In the genomic region with DNA sequence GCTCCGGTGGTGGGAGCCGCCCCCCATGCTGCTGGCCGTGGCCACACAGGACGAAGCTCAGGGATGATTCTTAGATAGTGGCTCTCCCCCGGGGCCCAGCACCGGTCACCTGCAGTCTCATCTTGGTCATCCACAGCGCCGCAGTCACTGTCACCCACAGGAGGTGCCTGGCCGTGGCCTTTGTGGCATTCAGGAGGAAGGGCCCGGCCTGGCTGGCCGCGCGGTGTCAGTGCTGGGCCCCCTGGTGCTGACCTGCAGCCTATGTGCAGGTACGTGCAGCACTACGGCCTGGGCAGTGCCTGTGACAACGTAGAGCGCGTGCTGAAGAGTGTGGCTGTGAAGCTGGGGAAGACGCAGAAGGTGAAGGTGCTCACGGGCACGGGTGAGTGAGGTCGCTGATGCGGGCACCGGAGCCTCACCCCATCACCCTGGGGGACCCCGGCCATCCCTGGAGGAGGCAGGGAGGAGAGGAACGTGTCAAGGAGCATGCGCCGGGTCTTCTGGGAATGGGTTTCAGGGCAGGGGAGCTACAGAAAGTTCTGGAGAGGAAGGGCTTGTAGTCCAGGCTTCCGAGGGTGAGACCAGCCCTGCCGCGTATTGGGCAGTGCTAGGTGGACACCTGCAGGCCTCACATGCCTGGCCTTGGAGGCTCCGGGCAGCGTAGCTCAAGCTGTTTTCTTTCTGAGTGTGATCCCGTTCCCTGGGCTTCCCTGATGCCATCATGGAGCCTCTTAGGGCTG, we compare ENCODE assay signal across 1 cellular context.
TF ChIP-seq lines count a peak whose summit lies in the region.

No MANE protein-coding gene starts in this region.

TF ChIP-seq in WTC11, 78 proteins besides CTCF, POLR2A, EP300 and RAD21 (continued from another document):
- TF ChIP-seq, protein P1, sequence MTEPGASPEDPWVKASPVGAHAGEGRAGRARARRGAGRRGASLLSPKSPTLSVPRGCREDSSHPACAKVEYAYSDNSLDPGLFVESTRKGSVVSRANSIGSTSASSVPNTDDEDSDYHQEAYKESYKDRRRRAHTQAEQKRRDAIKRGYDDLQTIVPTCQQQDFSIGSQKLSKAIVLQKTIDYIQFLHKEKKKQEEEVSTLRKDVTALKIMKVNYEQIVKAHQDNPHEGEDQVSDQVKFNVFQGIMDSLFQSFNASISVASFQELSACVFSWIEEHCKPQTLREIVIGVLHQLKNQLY (CRISPR knock-in tag; IDR thresholded peaks at IDR 0.05), result no peak
- TF ChIP-seq TCF7 (CRISPR knock-in tag; IDR thresholded peaks at IDR 0.05; ENCODE audit: low read depth), result no peak
- TF ChIP-seq, protein P2, sequence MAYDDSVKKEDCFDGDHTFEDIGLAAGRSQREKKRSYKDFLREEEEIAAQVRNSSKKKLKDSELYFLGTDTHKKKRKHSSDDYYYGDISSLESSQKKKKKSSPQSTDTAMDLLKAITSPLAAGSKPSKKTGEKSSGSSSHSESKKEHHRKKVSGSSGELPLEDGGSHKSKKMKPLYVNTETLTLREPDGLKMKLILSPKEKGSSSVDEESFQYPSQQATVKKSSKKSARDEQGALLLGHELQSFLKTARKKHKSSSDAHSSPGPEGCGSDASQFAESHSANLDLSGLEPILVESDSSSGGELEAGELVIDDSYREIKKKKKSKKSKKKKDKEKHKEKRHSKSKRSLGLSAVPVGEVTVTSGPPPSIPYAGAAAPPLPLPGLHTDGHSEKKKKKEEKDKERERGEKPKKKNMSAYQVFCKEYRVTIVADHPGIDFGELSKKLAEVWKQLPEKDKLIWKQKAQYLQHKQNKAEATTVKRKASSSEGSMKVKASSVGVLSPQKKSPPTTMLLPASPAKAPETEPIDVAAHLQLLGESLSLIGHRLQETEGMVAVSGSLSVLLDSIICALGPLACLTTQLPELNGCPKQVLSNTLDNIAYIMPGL (CRISPR knock-in tag; IDR thresholded peaks at IDR 0.05), result no peak
- no peak for TF ChIP-seq NR3C1 (CRISPR knock-in tag; conservative IDR thresholded peaks at IDR 0.05; ENCODE audit: low read depth)
- no peak for TF ChIP-seq SOX15 (CRISPR knock-in tag; IDR thresholded peaks at IDR 0.05)
- no peak for TF ChIP-seq ZNF219 (CRISPR knock-in tag; IDR thresholded peaks at IDR 0.05; ENCODE audit: borderline replicate concordance)
- TF ChIP-seq, protein P3, sequence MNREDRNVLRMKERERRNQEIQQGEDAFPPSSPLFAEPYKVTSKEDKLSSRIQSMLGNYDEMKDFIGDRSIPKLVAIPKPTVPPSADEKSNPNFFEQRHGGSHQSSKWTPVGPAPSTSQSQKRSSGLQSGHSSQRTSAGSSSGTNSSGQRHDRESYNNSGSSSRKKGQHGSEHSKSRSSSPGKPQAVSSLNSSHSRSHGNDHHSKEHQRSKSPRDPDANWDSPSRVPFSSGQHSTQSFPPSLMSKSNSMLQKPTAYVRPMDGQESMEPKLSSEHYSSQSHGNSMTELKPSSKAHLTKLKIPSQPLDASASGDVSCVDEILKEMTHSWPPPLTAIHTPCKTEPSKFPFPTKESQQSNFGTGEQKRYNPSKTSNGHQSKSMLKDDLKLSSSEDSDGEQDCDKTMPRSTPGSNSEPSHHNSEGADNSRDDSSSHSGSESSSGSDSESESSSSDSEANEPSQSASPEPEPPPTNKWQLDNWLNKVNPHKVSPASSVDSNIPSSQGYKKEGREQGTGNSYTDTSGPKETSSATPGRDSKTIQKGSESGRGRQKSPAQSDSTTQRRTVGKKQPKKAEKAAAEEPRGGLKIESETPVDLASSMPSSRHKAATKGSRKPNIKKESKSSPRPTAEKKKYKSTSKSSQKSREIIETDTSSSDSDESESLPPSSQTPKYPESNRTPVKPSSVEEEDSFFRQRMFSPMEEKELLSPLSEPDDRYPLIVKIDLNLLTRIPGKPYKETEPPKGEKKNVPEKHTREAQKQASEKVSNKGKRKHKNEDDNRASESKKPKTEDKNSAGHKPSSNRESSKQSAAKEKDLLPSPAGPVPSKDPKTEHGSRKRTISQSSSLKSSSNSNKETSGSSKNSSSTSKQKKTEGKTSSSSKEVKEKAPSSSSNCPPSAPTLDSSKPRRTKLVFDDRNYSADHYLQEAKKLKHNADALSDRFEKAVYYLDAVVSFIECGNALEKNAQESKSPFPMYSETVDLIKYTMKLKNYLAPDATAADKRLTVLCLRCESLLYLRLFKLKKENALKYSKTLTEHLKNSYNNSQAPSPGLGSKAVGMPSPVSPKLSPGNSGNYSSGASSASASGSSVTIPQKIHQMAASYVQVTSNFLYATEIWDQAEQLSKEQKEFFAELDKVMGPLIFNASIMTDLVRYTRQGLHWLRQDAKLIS (CRISPR knock-in tag; IDR thresholded peaks at IDR 0.05; ENCODE audit: borderline replicate concordance), result no peak
- TF ChIP-seq, protein P4, sequence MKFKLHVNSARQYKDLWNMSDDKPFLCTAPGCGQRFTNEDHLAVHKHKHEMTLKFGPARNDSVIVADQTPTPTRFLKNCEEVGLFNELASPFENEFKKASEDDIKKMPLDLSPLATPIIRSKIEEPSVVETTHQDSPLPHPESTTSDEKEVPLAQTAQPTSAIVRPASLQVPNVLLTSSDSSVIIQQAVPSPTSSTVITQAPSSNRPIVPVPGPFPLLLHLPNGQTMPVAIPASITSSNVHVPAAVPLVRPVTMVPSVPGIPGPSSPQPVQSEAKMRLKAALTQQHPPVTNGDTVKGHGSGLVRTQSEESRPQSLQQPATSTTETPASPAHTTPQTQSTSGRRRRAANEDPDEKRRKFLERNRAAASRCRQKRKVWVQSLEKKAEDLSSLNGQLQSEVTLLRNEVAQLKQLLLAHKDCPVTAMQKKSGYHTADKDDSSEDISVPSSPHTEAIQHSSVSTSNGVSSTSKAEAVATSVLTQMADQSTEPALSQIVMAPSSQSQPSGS (CRISPR knock-in tag; IDR thresholded peaks at IDR 0.05; ENCODE audit: borderline replicate concordance, low read depth), result no peak
- no peak for TF ChIP-seq TEAD4 (CRISPR knock-in tag; IDR thresholded peaks at IDR 0.05)
- no peak for TF ChIP-seq USF1 (CRISPR knock-in tag; IDR thresholded peaks at IDR 0.05)
